Comparison of ENCODE assay signal across 11 cellular contexts in the genomic region with DNA sequence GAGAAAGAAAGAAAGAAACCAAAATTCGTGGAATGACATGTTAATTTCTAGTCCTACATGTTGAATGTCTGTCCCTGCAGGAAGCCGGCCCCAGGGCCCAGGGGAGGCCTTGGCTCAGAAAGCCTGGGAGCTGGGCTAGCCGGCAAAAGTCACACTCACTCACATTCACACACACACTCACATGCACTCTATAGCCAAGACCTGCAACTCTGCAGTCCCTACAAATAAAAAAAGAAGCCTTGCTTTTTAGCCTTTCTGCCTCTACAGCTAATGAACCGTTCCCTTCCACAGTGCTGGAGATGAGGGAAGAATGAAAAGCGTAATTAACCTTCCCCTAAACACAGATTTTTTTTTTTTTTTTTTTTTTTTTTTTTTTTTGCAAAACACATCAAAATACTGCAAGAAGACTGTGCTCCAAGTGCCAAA. TPM values are rescaled to one million over a fixed set of nuclear protein-coding genes. Genes with fewer than 3 reads are reported as not detected.
DNase-seq lines count a peak whose midpoint lies in the region; ATAC-seq and TF ChIP-seq lines count a peak whose summit lies in the region.
"Had no signal": no experiment of that assay in that cellular context is flagged by ENCODE, and none has a peak within 500 bp of the region (broad histone marks: within the 10 kb centered on the region; RNA-seq: fewer than 3 reads in every experiment).

No MANE protein-coding gene starts in this region.

- POLR2A ChIA-PET in HEK293 (lab: Yijun Ruan, JAX): no interaction called here

- H3K9ac ChIP-seq in iPS-18a (ENCODE audit: low read length): no peak overlapping the region

- intact Hi-C loops in body of pancreas (cut with DNase I): no loop called here

- H3K4me3 ChIP-seq in HEK293 (ENCODE audit: low read depth, low read length) (no peak overlapping the region), body of pancreas (no peak overlapping the region), iPS-18a (ENCODE audit: low read length) (peak overlapping the region; percentile 78), tibial nerve (peak overlapping the region in 1 of 4 donors; percentile 33)

- TF ChIP-seq POLR2A in body of pancreas (IDR thresholded peaks at IDR 0.05) (peak in 1 of 3 donors; percentile 20), tibial nerve (IDR thresholded peaks at IDR 0.05) (no peak)

- CTCF ChIA-PET in HEK293 (lab: Yijun Ruan, JAX): interaction anchor here (0.7 to 1.5 kb wide), 2 partner anchors 95 to 184 kb away, joined by 3 to 5 read pairs; no protein-coding TSS in a partner anchor

- H3K27me3 ChIP-seq in body of pancreas: no peaks in the 10 kb centered on the region
- peaks cover 69% of the 10 kb centered on the region for H3K27me3 ChIP-seq in iPS-18a (ENCODE audit: control insufficient read depth, insufficient read depth, low read length)
- peaks cover 3 to 94% of the 10 kb centered on the region in 2 donors for H3K27me3 ChIP-seq in tibial nerve

- peak; percentile 45 to 63 (median 58) for DNase-seq in body of pancreas
- DNase-seq in retina: peak; percentile 67
- no peak for DNase-seq in tibial nerve (ENCODE audit: low spot score in 2 of 2)
- DNase-seq: activated CD4-positive, CD25-positive, alpha-beta regulatory T cell; NCI-H510A had no signal

- H3K9me3 ChIP-seq in HEK293 (ENCODE audit: control insufficient read depth, insufficient read depth, low read depth, low read length) (no peaks in the 10 kb centered on the region), body of pancreas (no peaks in the 10 kb centered on the region), iPS-18a (ENCODE audit: control insufficient read depth, low read depth, low read length) (no peaks in the 10 kb centered on the region), tibial nerve (no peaks in the 10 kb centered on the region)

- 16 to 20% methylated on average over 5 of the region's 5 CpGs for WGBS in body of pancreas, 2 donors
- WGBS in tibial nerve, 2 donors: 17 to 21% methylated on average over 5 of the region's 5 CpGs

- no peak for TF ChIP-seq CTCF in HEK293 (tag by site-specific recombination; IDR thresholded peaks at IDR 0.05)
- TF ChIP-seq CTCF in body of pancreas (IDR thresholded peaks at IDR 0.05): no peak
- no peak for TF ChIP-seq CTCF in tibial nerve (IDR thresholded peaks at IDR 0.05)

- no peak for ATAC-seq in body of pancreas
- no peak for ATAC-seq in GM21529 (IDR thresholded peaks at IDR 0.05; ENCODE audit: unreplicated experiment)
- no peak for ATAC-seq in GM18867 (IDR thresholded peaks at IDR 0.05; ENCODE audit: unreplicated experiment)
- no peak for ATAC-seq in HG03196 (IDR thresholded peaks at IDR 0.05; ENCODE audit: unreplicated experiment)

- peak overlapping the region; percentile 87; the same call in 1 of the 2 replicates for H3K27ac ChIP-seq in HEK293 (ENCODE audit: extremely low read depth, low read depth, low read length)
- H3K27ac ChIP-seq in body of pancreas: peak overlapping the region in 3 of 4 donors; percentile 91 to 96 (median 93)
- no peak overlapping the region for H3K27ac ChIP-seq in iPS-18a (ENCODE audit: low read length)
- peak overlapping the region in 2 of 4 donors; percentile 8 to 83 for H3K27ac ChIP-seq in tibial nerve
- H3K27ac ChIP-seq: HL-60 had no signal

- H3K4me1 ChIP-seq in HEK293 (ENCODE audit: control insufficient read depth, insufficient read depth, low read length): peaks cover 9% of the 10 kb centered on the region
- peaks cover 39% of the 10 kb centered on the region for H3K4me1 ChIP-seq in body of pancreas
- peaks cover 34% of the 10 kb centered on the region for H3K4me1 ChIP-seq in iPS-18a (ENCODE audit: control insufficient read depth, low read depth, low read length)
- H3K4me1 ChIP-seq in tibial nerve: peaks cover 0 to 57% (median 25%) of the 10 kb centered on the region in 4 donors

- no peak for TF ChIP-seq EP300 in tibial nerve (IDR thresholded peaks at IDR 0.05)

- H3K36me3 ChIP-seq in HEK293 (ENCODE audit: control insufficient read depth in 2 of 2, insufficient read depth in 1 of 2, low read length in 2 of 2) (no peaks in the 10 kb centered on the region), body of pancreas (replicated peaks in 1 of 2; ENCODE audit: insufficient read depth in 1 of 2, low read depth in 2 of 2) (no peaks in the 10 kb centered on the region), iPS-18a (ENCODE audit: control insufficient read depth, low read depth, low read length) (no peaks in the 10 kb centered on the region), tibial nerve (no peaks in the 10 kb centered on the region)

TF ChIP-seq in HEK293, 187 proteins besides CTCF, POLR2A, EP300 and RAD21 (continues in another document):
- no peak for TF ChIP-seq ZNF830 (tag by site-specific recombination; IDR thresholded peaks at IDR 0.05; ENCODE audit: low read depth)
- no peak for TF ChIP-seq ZNF785 (tag by site-specific recombination; IDR thresholded peaks at IDR 0.05)
- TF ChIP-seq ZNF140 (tag by site-specific recombination; IDR thresholded peaks at IDR 0.05): no peak
- TF ChIP-seq ZNF174 (tag by site-specific recombination; IDR thresholded peaks at IDR 0.05): no peak
- TF ChIP-seq ZNF585B (tag by site-specific recombination; IDR thresholded peaks at IDR 0.05): no peak
- peak; percentile 76 for TF ChIP-seq SCRT2 (tag by site-specific recombination; IDR thresholded peaks at IDR 0.05)
- peak; percentile 12; the same call in 1 of the 2 replicates for TF ChIP-seq ZNF2 (tag by site-specific recombination; IDR thresholded peaks at IDR 0.05)
- TF ChIP-seq ZNF654 (tag by site-specific recombination; IDR thresholded peaks at IDR 0.05; ENCODE audit: low read depth): no peak
- TF ChIP-seq, protein P1, sequence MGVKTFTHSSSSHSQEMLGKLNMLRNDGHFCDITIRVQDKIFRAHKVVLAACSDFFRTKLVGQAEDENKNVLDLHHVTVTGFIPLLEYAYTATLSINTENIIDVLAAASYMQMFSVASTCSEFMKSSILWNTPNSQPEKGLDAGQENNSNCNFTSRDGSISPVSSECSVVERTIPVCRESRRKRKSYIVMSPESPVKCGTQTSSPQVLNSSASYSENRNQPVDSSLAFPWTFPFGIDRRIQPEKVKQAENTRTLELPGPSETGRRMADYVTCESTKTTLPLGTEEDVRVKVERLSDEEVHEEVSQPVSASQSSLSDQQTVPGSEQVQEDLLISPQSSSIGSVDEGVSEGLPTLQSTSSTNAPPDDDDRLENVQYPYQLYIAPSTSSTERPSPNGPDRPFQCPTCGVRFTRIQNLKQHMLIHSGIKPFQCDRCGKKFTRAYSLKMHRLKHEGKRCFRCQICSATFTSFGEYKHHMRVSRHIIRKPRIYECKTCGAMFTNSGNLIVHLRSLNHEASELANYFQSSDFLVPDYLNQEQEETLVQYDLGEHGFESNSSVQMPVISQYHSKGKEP (tag by site-specific recombination; IDR thresholded peaks at IDR 0.05): peak; percentile 72; the same call in 1 of the 2 replicates
- no peak for TF ChIP-seq ZNF366 (tag by site-specific recombination; conservative IDR thresholded peaks at IDR 0.05)
- no peak for TF ChIP-seq ZNF426 (tag by site-specific recombination; IDR thresholded peaks at IDR 0.05)
- TF ChIP-seq, protein P2, sequence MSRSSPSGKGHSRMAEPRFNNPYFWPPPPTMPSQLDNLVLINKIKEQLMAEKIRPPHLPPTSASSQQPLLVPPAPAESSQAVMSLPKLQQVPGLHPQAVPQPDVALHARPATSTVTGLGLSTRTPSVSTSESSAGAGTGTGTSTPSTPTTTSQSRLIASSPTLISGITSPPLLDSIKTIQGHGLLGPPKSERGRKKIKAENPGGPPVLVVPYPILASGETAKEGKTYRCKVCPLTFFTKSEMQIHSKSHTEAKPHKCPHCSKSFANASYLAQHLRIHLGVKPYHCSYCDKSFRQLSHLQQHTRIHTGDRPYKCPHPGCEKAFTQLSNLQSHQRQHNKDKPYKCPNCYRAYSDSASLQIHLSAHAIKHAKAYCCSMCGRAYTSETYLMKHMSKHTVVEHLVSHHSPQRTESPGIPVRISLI (tag by site-specific recombination; IDR thresholded peaks at IDR 0.05): peak; percentile 92
- TF ChIP-seq ZNF404 (tag by site-specific recombination; IDR thresholded peaks at IDR 0.05): no peak
- TF ChIP-seq, protein P3, sequence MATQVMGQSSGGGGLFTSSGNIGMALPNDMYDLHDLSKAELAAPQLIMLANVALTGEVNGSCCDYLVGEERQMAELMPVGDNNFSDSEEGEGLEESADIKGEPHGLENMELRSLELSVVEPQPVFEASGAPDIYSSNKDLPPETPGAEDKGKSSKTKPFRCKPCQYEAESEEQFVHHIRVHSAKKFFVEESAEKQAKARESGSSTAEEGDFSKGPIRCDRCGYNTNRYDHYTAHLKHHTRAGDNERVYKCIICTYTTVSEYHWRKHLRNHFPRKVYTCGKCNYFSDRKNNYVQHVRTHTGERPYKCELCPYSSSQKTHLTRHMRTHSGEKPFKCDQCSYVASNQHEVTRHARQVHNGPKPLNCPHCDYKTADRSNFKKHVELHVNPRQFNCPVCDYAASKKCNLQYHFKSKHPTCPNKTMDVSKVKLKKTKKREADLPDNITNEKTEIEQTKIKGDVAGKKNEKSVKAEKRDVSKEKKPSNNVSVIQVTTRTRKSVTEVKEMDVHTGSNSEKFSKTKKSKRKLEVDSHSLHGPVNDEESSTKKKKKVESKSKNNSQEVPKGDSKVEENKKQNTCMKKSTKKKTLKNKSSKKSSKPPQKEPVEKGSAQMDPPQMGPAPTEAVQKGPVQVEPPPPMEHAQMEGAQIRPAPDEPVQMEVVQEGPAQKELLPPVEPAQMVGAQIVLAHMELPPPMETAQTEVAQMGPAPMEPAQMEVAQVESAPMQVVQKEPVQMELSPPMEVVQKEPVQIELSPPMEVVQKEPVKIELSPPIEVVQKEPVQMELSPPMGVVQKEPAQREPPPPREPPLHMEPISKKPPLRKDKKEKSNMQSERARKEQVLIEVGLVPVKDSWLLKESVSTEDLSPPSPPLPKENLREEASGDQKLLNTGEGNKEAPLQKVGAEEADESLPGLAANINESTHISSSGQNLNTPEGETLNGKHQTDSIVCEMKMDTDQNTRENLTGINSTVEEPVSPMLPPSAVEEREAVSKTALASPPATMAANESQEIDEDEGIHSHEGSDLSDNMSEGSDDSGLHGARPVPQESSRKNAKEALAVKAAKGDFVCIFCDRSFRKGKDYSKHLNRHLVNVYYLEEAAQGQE (tag by site-specific recombination; IDR thresholded peaks at IDR 0.05): no peak
- TF ChIP-seq SCRT1 (tag by site-specific recombination; IDR thresholded peaks at IDR 0.05; ENCODE audit: borderline replicate concordance): peak; percentile 90
- no peak for TF ChIP-seq GFI1B (tag by site-specific recombination; IDR thresholded peaks at IDR 0.05)
- peak; percentile 86 for TF ChIP-seq PRDM1 (tag by site-specific recombination; IDR thresholded peaks at IDR 0.05)
- no peak for TF ChIP-seq MEIS1 (CRISPR knock-in tag; IDR thresholded peaks at IDR 0.05; ENCODE audit: borderline replicate concordance)
- TF ChIP-seq ZNF114 (tag by site-specific recombination; IDR thresholded peaks at IDR 0.05): no peak

RNA-seq across cellular contexts. Expression of gene MECOM, which starts 4.4 kb away (rescaled TPM):
- total RNA-seq in body of pancreas: 10 to 100 TPM; 47.5 to 58.1 TPM
- 10 to 100 TPM; 11.5 to 25.5 (median 16.5) TPM for total RNA-seq in tibial nerve

Comparison
In these comparisons a context has a peak if more than half of its experiments do, and no peak if none do; other contexts are left out.
1. DNase-seq: peak in body of pancreas (4 of 4) and retina (single experiment); none in tibial nerve (0 of 2).